1 cellular context compared by ENCODE assay signal in genomic region chr17:7176107-7176851, GRCh38.
TF ChIP-seq lines count a peak whose summit lies in the region.

No MANE protein-coding gene starts in this region.

TF ChIP-seq in HEK293, 187 proteins besides CTCF, POLR2A, EP300 and RAD21 (continued from another document):
- TF ChIP-seq HIC1 (tag by site-specific recombination; IDR thresholded peaks at IDR 0.05): no peak
- TF ChIP-seq ZNF140 (tag by site-specific recombination; IDR thresholded peaks at IDR 0.05): 0 out of 2 replicates have a peak, but pooled peaks have one; percentile 21
- no peak; the same call in 1 of the 2 replicates for TF ChIP-seq ZNF391 (tag by site-specific recombination; IDR thresholded peaks at IDR 0.05; ENCODE audit: borderline replicate concordance, low read depth)
- TF ChIP-seq ZNF544 (tag by site-specific recombination; IDR thresholded peaks at IDR 0.05): peak; percentile 65
